In genomic region chr7:112556633-112557032, GRCh38 we compare ENCODE assay signal across 11 cellular contexts.
A peak's percentile ranks its signal among the peaks of the same experiment; 100 is the strongest.
DNase-seq lines count a peak whose midpoint lies in the region; ATAC-seq and TF ChIP-seq lines count a peak whose summit lies in the region.
"Had no signal": no experiment of that assay in that cellular context is flagged by ENCODE, and none has a peak within 500 bp of the region (broad histone marks: within the 10 kb centered on the region; RNA-seq: fewer than 3 reads in every experiment).

No MANE protein-coding gene starts in this region.

- WGBS in heart right ventricle, 2 donors: 88 to 96% methylated on average over 1 of the region's 1 CpG

- H3K9me3 Mint-ChIP-seq in stimulated activated naive CD8-positive, alpha-beta T cell treated with anti-CD3 and anti-CD28 coated beads, Interleukin-15, amount 100 ng/mL, for 72 hours: no peaks in the 10 kb centered on the region

- no peaks in the 10 kb centered on the region for H3K36me3 ChIP-seq in heart right ventricle
- H3K36me3 ChIP-seq in right atrium auricular region: no peaks in the 10 kb centered on the region

- H3K27me3 ChIP-seq in heart right ventricle: no peaks in the 10 kb centered on the region
- H3K27me3 ChIP-seq in right atrium auricular region: no peaks in the 10 kb centered on the region
- H3K27me3 ChIP-seq: dorsolateral prefrontal cortex had no signal

- H3K4me3 ChIP-seq in heart right ventricle (no peak overlapping the region), right atrium auricular region (no peak overlapping the region)
- H3K4me3 ChIP-seq: dorsolateral prefrontal cortex had no signal

- intact Hi-C loops in heart right ventricle (cut with DNase I): loop anchor here in 5 of 10 donors (5.0 to 10.0 kb wide), 5 partner anchors 338 to 1138 kb away; no protein-coding TSS in a partner anchor

- no peaks in the 10 kb centered on the region for H3K27me3 Mint-ChIP-seq in stimulated activated naive CD8-positive, alpha-beta T cell treated with anti-CD3 and anti-CD28 coated beads, Interleukin-15, amount 100 ng/mL, for 72 hours

- no peak overlapping the region for H3K27ac ChIP-seq in heart right ventricle
- H3K27ac ChIP-seq in right atrium auricular region: no peak overlapping the region
- H3K27ac ChIP-seq: C4-2B, dorsolateral prefrontal cortex, VCaP had no signal

- H3K27ac Mint-ChIP-seq in stimulated activated naive CD8-positive, alpha-beta T cell treated with anti-CD3 and anti-CD28 coated beads, Interleukin-15, amount 100 ng/mL, for 72 hours: no peak overlapping the region

- no peaks in the 10 kb centered on the region for H3K4me1 ChIP-seq in heart right ventricle
- no peaks in the 10 kb centered on the region for H3K4me1 ChIP-seq in right atrium auricular region

- no peak overlapping the region for H3K4me3 Mint-ChIP-seq in stimulated activated naive CD8-positive, alpha-beta T cell treated with anti-CD3 and anti-CD28 coated beads, Interleukin-15, amount 100 ng/mL, for 72 hours

- DNase-seq in stimulated activated CD4-positive, alpha-beta T cell treated with anti-CD3 and anti-CD28 coated beads, Interleukin-15, amount 100 ng/mL, for 24 hours: peak; percentile 4
- DNase-seq in stimulated activated CD4-positive, alpha-beta T cell treated with anti-CD3 and anti-CD28 coated beads, Interleukin-4, amount 100 ng/mL, for 4 hours: no peak
- DNase-seq in OCI-M1 (lab: John Stamatoyannopoulos, UW) (peak; percentile 11), heart right ventricle (no peak), right atrium auricular region (ENCODE audit: low spot score) (no peak)
- peak; percentile 20 to 33 for DNase-seq in stimulated activated naive CD8-positive, alpha-beta T cell treated with anti-CD3 and anti-CD28 coated beads, Interleukin-15, amount 100 ng/mL, for 72 hours
- DNase-seq in activated naive CD4-positive, alpha-beta T cell (lab: John Stamatoyannopoulos, UW): no peak
- DNase-seq: dorsolateral prefrontal cortex had no signal

- peaks cover 20% of the 10 kb centered on the region for H3K4me1 Mint-ChIP-seq in stimulated activated naive CD8-positive, alpha-beta T cell treated with anti-CD3 and anti-CD28 coated beads, Interleukin-15, amount 100 ng/mL, for 72 hours

- H3K9me3 ChIP-seq in heart right ventricle: no peaks in the 10 kb centered on the region
- no peaks in the 10 kb centered on the region for H3K9me3 ChIP-seq in right atrium auricular region

- ATAC-seq in HG03039 (IDR thresholded peaks at IDR 0.05; ENCODE audit: unreplicated experiment) (peak; percentile 95), heart right ventricle (no peak)
- peak; percentile 98 for ATAC-seq in stimulated activated naive CD8-positive, alpha-beta T cell treated with anti-CD3 and anti-CD28 coated beads, Interleukin-15, amount 100 ng/mL, for 72 hours

- no peak for TF ChIP-seq CTCF in heart right ventricle (IDR thresholded peaks at IDR 0.05)
- no peak for TF ChIP-seq CTCF in right atrium auricular region (IDR thresholded peaks at IDR 0.05)

Comparison
In these comparisons a context has a peak if more than half of its experiments do, and no peak if none do; other contexts are left out.
1. DNase-seq: peak in stimulated activated CD4-positive, alpha-beta T cell treated with anti-CD3 and anti-CD28 coated beads, Interleukin-15, amount 100 ng/mL, for 24 hours (single experiment), OCI-M1 (single experiment) and stimulated activated naive CD8-positive, alpha-beta T cell treated with anti-CD3 and anti-CD28 coated beads, Interleukin-15, amount 100 ng/mL, for 72 hours (2 of 2); none in stimulated activated CD4-positive, alpha-beta T cell treated with anti-CD3 and anti-CD28 coated beads, Interleukin-4, amount 100 ng/mL, for 4 hours (0 of 2), heart right ventricle (0 of 2), activated naive CD4-positive, alpha-beta T cell (0 of 4) and right atrium auricular region (single experiment).
2. ATAC-seq: peak in HG03039 (single experiment) and stimulated activated naive CD8-positive, alpha-beta T cell treated with anti-CD3 and anti-CD28 coated beads, Interleukin-15, amount 100 ng/mL, for 72 hours (single experiment); none in heart right ventricle (0 of 8).